14 cellular contexts compared by ENCODE assay signal in genomic region chr10:122344741-122345258, GRCh38. TPM values are rescaled to one million over a fixed set of nuclear protein-coding genes. Genes with fewer than 3 reads are reported as not detected.
DNase-seq lines count a peak whose midpoint lies in the region; ATAC-seq and TF ChIP-seq lines count a peak whose summit lies in the region.
"Had no signal": no experiment of that assay in that cellular context is flagged by ENCODE, and none has a peak within 500 bp of the region (broad histone marks: within the 10 kb centered on the region; RNA-seq: fewer than 3 reads in every experiment).

No MANE protein-coding gene starts in this region.

- H3K27ac ChIP-seq in colonic mucosa = no peak overlapping the region
- H3K27ac ChIP-seq: cardiac muscle cell, KMS-11 had no signal

- H3K36me3 ChIP-seq in colonic mucosa = no peaks in the 10 kb centered on the region
- H3K36me3 ChIP-seq: cardiac muscle cell had no signal

- no peaks in the 10 kb centered on the region for H3K27me3 ChIP-seq in colonic mucosa
- H3K27me3 ChIP-seq: cardiac muscle cell had no signal

- H3K9me3 ChIP-seq in colonic mucosa = no peaks in the 10 kb centered on the region

- intact Hi-C loops in colonic mucosa (cut with DNase I) = loop anchor here (5.0 to 10.0 kb wide), 2 partner anchors 93 to 220 kb away; partner anchors contain the start of gene DMBT1

- ATAC-seq in HG03045 (IDR thresholded peaks at IDR 0.05; ENCODE audit: unreplicated experiment) (no peak), HG03342 (IDR thresholded peaks at IDR 0.05; ENCODE audit: unreplicated experiment) (no peak)
- ATAC-seq: GM12878 had no signal

- H3K4me1 ChIP-seq in colonic mucosa = peaks cover 4% of the 10 kb centered on the region

- DNase-seq in AG08396 (ENCODE audit: low spot score) (peak; percentile 26), HuH-7 (ENCODE audit: low spot score) (peak; percentile 40), colonic mucosa (peak; percentile 53), medulla oblongata (ENCODE audit: extremely low spot score) (peak; percentile 75), DMS 273 treated with DMSO at 0.1 percent for 48 hours (lab: John Stamatoyannopoulos, UW) (no peak), GM19240 (ENCODE audit: insufficient read length, low spot score) (no peak)
- DNase-seq: CD4-positive, alpha-beta memory T cell; NCI-H446 treated with DMSO at 0.1 percent for 48 hours; stimulated activated CD4-positive, alpha-beta T cell treated with anti-CD3 and anti-CD28 coated beads, Interleukin-15, amount 100 ng/mL, for 24 hours had no signal

- no peak overlapping the region for H3K9ac ChIP-seq in colonic mucosa (ENCODE audit: low read depth in 2 of 2, low read length in 2 of 2)
- H3K9ac ChIP-seq: KMS-11 had no signal

- no peak overlapping the region for H3K4me3 ChIP-seq in colonic mucosa
- H3K4me3 ChIP-seq: cardiac muscle cell, GM12878 had no signal

- no peak for TF ChIP-seq CTCF in colonic mucosa (IDR thresholded peaks at IDR 0.05)

RNA-seq across cellular contexts. Expression of gene PLEKHA1, which starts 29.7 kb away (rescaled TPM):
- total RNA-seq in colonic mucosa = 10 to 100 TPM; 34.8 to 55.6 TPM

Comparison
In these comparisons a context has a peak if more than half of its experiments do, and no peak if none do; other contexts are left out.
1. DNase-seq: peak in AG08396 (single experiment), HuH-7 (single experiment), colonic mucosa (single experiment) and medulla oblongata (single experiment); none in DMS 273 treated with DMSO at 0.1 percent for 48 hours (single experiment) and GM19240 (single experiment).